ENCODE assay signal across 27 cellular contexts in genomic region chr7:80517177-80517804, GRCh38. TPM values are rescaled to one million over a fixed set of nuclear protein-coding genes. Genes with fewer than 3 reads are reported as not detected.
A peak's percentile ranks its signal among the peaks of the same experiment; 100 is the strongest.
DNase-seq lines count a peak whose midpoint lies in the region; ATAC-seq and TF ChIP-seq lines count a peak whose summit lies in the region.
"Had no signal": no experiment of that assay in that cellular context is flagged by ENCODE, and none has a peak within 500 bp of the region (broad histone marks: within the 10 kb centered on the region; RNA-seq: fewer than 3 reads in every experiment).

No MANE protein-coding gene starts in this region.

- H3K27me3 ChIP-seq in right atrium auricular region, result no peaks in the 10 kb centered on the region
- H3K27me3 ChIP-seq in lung (ENCODE audit: control insufficient read depth, insufficient read depth), result no peaks in the 10 kb centered on the region
- no peaks in the 10 kb centered on the region for H3K27me3 ChIP-seq in upper lobe of right lung
- H3K27me3 ChIP-seq: breast epithelium, hepatocyte had no signal

- no peak overlapping the region for H3K4me3 ChIP-seq in right atrium auricular region
- H3K4me3 ChIP-seq in lung, result no peak overlapping the region
- H3K4me3 ChIP-seq in upper lobe of right lung, result no peak overlapping the region
- H3K4me3 ChIP-seq: breast epithelium, hepatocyte had no signal

- H3K27ac Mint-ChIP-seq in dendritic cell treated with granulocyte-macrophage colony-stimulating factor and Interleukin-4, amounts not matched to agents 40 ng/mL and 50 ng/mL, for 4 days, result peak overlapping the region; percentile 52
- H3K27ac Mint-ChIP-seq in activated CD4-positive, alpha-beta memory T cell treated with anti-CD3 and anti-CD28 coated beads, Interleukin-2, amount 10 ng/mL, durations not matched to agents 7 days and 5 days, result no peak overlapping the region
- H3K27ac Mint-ChIP-seq: activated CD8-positive, alpha-beta T cell treated with anti-CD3 and anti-CD28 coated beads, Interleukin-2, amount 10 ng/mL, durations not matched to agents 7 days and 5 days; activated T-cell treated with anti-CD3 and anti-CD28 coated beads, Interleukin-2, amount 50 U/mL, for 72 hours; CD4-positive, alpha-beta memory T cell; stimulated activated naive B cell treated with anti-CD40 and anti-IgM and Interleukin-4, amounts not matched to agents 10 μg/mL and 1 μg/mL and 100 μg/mL, for 72 hours; T-cell; type B pancreatic cell had no signal

- no peaks in the 10 kb centered on the region for H3K9me3 ChIP-seq in right atrium auricular region
- no peaks in the 10 kb centered on the region for H3K9me3 ChIP-seq in lung (ENCODE audit: control insufficient read depth in 2 of 2, insufficient read depth in 1 of 2, low read length in 1 of 2)
- H3K9me3 ChIP-seq in upper lobe of right lung, result no peaks in the 10 kb centered on the region
- H3K9me3 ChIP-seq: breast epithelium had no signal

- H3K27me3 Mint-ChIP-seq in dendritic cell treated with granulocyte-macrophage colony-stimulating factor and Interleukin-4, amounts not matched to agents 40 ng/mL and 50 ng/mL, for 4 days, result no peaks in the 10 kb centered on the region
- no peaks in the 10 kb centered on the region for H3K27me3 Mint-ChIP-seq in activated CD4-positive, alpha-beta memory T cell treated with anti-CD3 and anti-CD28 coated beads, Interleukin-2, amount 10 ng/mL, durations not matched to agents 7 days and 5 days
- H3K27me3 Mint-ChIP-seq: CD4-positive, alpha-beta memory T cell; stimulated activated naive B cell treated with anti-CD40 and anti-IgM and Interleukin-4, amounts not matched to agents 10 μg/mL and 1 μg/mL and 100 μg/mL, for 72 hours; T-cell; type B pancreatic cell had no signal

- CTCF ChIA-PET in activated CD4-positive, alpha-beta memory T cell treated with anti-CD3 and anti-CD28 coated beads, Interleukin-2, amount 10 ng/mL, durations not matched to agents 7 days and 5 days (lab: Charles Lee), result no interaction called here

- peaks cover 14% of the 10 kb centered on the region for H3K4me1 Mint-ChIP-seq in dendritic cell treated with granulocyte-macrophage colony-stimulating factor and Interleukin-4, amounts not matched to agents 40 ng/mL and 50 ng/mL, for 4 days (ENCODE audit: low read depth)
- no peaks in the 10 kb centered on the region for H3K4me1 Mint-ChIP-seq in activated CD4-positive, alpha-beta memory T cell treated with anti-CD3 and anti-CD28 coated beads, Interleukin-2, amount 10 ng/mL, durations not matched to agents 7 days and 5 days
- H3K4me1 Mint-ChIP-seq: CD4-positive, alpha-beta memory T cell; T-cell had no signal

- H3K9me3 Mint-ChIP-seq in dendritic cell treated with granulocyte-macrophage colony-stimulating factor and Interleukin-4, amounts not matched to agents 40 ng/mL and 50 ng/mL, for 4 days, result no peaks in the 10 kb centered on the region
- no peaks in the 10 kb centered on the region for H3K9me3 Mint-ChIP-seq in activated CD4-positive, alpha-beta memory T cell treated with anti-CD3 and anti-CD28 coated beads, Interleukin-2, amount 10 ng/mL, durations not matched to agents 7 days and 5 days
- H3K9me3 Mint-ChIP-seq: activated T-cell treated with anti-CD3 and anti-CD28 coated beads, Interleukin-2, amount 50 U/mL, for 72 hours; stimulated activated naive B cell treated with anti-CD40 and anti-IgM and Interleukin-4, amounts not matched to agents 10 μg/mL and 1 μg/mL and 100 μg/mL, for 72 hours; T-cell; type B pancreatic cell had no signal

- ATAC-seq in Right ventricle myocardium inferior (peak; percentile 33), lung (ENCODE audit: insufficient read depth, low FRiP score) (peak; percentile 67), upper lobe of right lung (peak; percentile 69), HG03457 (IDR thresholded peaks at IDR 0.05; ENCODE audit: unreplicated experiment) (no peak), HG03159 (IDR thresholded peaks at IDR 0.05; ENCODE audit: unreplicated experiment) (no peak)
- ATAC-seq: activated CD8-positive, alpha-beta T cell treated with anti-CD3 and anti-CD28 coated beads, Interleukin-2, amount 10 ng/mL, durations not matched to agents 7 days and 5 days; activated T-cell treated with anti-CD3 and anti-CD28 coated beads, Interleukin-2, amount 50 U/mL, for 72 hours; stimulated activated naive B cell treated with anti-CD40 and anti-IgM and Interleukin-4, amounts not matched to agents 10 μg/mL and 1 μg/mL and 100 μg/mL, for 72 hours; T-cell had no signal

- H3K36me3 ChIP-seq in right atrium auricular region (no peaks in the 10 kb centered on the region), lung (ENCODE audit: control insufficient read depth in 2 of 2, insufficient read depth in 2 of 2, low read length in 2 of 2) (no peaks in the 10 kb centered on the region), upper lobe of right lung (no peaks in the 10 kb centered on the region)
- H3K36me3 ChIP-seq: breast epithelium had no signal

- peak overlapping the region in 1 of 2 donors; percentile 24 for H3K27ac ChIP-seq in right atrium auricular region
- no peak overlapping the region for H3K27ac ChIP-seq in lung (ENCODE audit: low read depth in 1 of 2, low read length in 1 of 2)
- no peak overlapping the region for H3K27ac ChIP-seq in upper lobe of right lung
- H3K27ac ChIP-seq: breast epithelium, hepatocyte had no signal

- peak overlapping the region; percentile 4 for H3K4me3 Mint-ChIP-seq in dendritic cell treated with granulocyte-macrophage colony-stimulating factor and Interleukin-4, amounts not matched to agents 40 ng/mL and 50 ng/mL, for 4 days
- H3K4me3 Mint-ChIP-seq in activated CD4-positive, alpha-beta memory T cell treated with anti-CD3 and anti-CD28 coated beads, Interleukin-2, amount 10 ng/mL, durations not matched to agents 7 days and 5 days, result no peak overlapping the region
- H3K4me3 Mint-ChIP-seq: activated CD8-positive, alpha-beta T cell treated with anti-CD3 and anti-CD28 coated beads, Interleukin-2, amount 10 ng/mL, durations not matched to agents 7 days and 5 days; activated T-cell treated with anti-CD3 and anti-CD28 coated beads, Interleukin-2, amount 50 U/mL, for 72 hours; CD4-positive, alpha-beta memory T cell; stimulated activated naive B cell treated with anti-CD40 and anti-IgM and Interleukin-4, amounts not matched to agents 10 μg/mL and 1 μg/mL and 100 μg/mL, for 72 hours; T-cell; type B pancreatic cell had no signal

- DNase-seq in Right ventricle myocardium inferior (ENCODE audit: missing footprints) (no peak), right atrium auricular region (ENCODE audit: low spot score) (no peak), lung (ENCODE audit: low spot score) (no peak), upper lobe of right lung (no peak)
- no peak for DNase-seq in activated CD4-positive, alpha-beta memory T cell treated with anti-CD3 and anti-CD28 coated beads, Interleukin-2, amount 10 ng/mL, durations not matched to agents 7 days and 5 days
- DNase-seq: activated CD8-positive, alpha-beta T cell treated with anti-CD3 and anti-CD28 coated beads, Interleukin-2, amount 10 ng/mL, durations not matched to agents 7 days and 5 days; activated T-cell treated with anti-CD3 and anti-CD28 coated beads, Interleukin-2, amount 50 U/mL, for 72 hours; CD4-positive, alpha-beta memory T cell; H7; kidney; NCI-H187; stimulated activated CD4-positive, alpha-beta T cell treated with anti-CD3 and anti-CD28 coated beads, Interleukin-12 subunit alpha, Interleukin-12 subunit beta, amount 100 ng/mL, for 4 hours; stimulated activated naive B cell treated with anti-CD40 and anti-IgM and Interleukin-4, amounts not matched to agents 10 μg/mL and 1 μg/mL and 100 μg/mL, for 72 hours; T-cell had no signal

- no peaks in the 10 kb centered on the region for H3K36me3 Mint-ChIP-seq in dendritic cell treated with granulocyte-macrophage colony-stimulating factor and Interleukin-4, amounts not matched to agents 40 ng/mL and 50 ng/mL, for 4 days (ENCODE audit: low read depth)
- H3K36me3 Mint-ChIP-seq in activated CD4-positive, alpha-beta memory T cell treated with anti-CD3 and anti-CD28 coated beads, Interleukin-2, amount 10 ng/mL, durations not matched to agents 7 days and 5 days (ENCODE audit: low read depth), result no peaks in the 10 kb centered on the region
- H3K36me3 Mint-ChIP-seq: CD4-positive, alpha-beta memory T cell; stimulated activated naive B cell treated with anti-CD40 and anti-IgM and Interleukin-4, amounts not matched to agents 10 μg/mL and 1 μg/mL and 100 μg/mL, for 72 hours; T-cell; type B pancreatic cell had no signal

- peak in 1 of 2 donors; percentile 48 for TF ChIP-seq CTCF in right atrium auricular region (IDR thresholded peaks at IDR 0.05)
- TF ChIP-seq CTCF in lung (IDR thresholded peaks at IDR 0.05; ENCODE audit: control extremely low read depth, extremely low read depth), result no peak
- no peak for TF ChIP-seq CTCF in upper lobe of right lung (IDR thresholded peaks at IDR 0.05)

- POLR2A ChIA-PET in activated CD4-positive, alpha-beta memory T cell treated with anti-CD3 and anti-CD28 coated beads, Interleukin-2, amount 10 ng/mL, durations not matched to agents 7 days and 5 days (lab: Charles Lee), result no interaction called here

- intact Hi-C loops in Right ventricle myocardium inferior (cut with DNase I), result loop anchor here (5.0 kb wide), 1 partner anchor 140 kb away; no protein-coding TSS in a partner anchor
- intact Hi-C loops in dendritic cell treated with granulocyte-macrophage colony-stimulating factor and Interleukin-4, amounts not matched to agents 40 ng/mL and 50 ng/mL, for 4 days (cut with micrococcal nuclease), result loop anchor here (10.0 kb wide), 1 partner anchor 128 kb away; no protein-coding TSS in a partner anchor
- intact Hi-C loops in upper lobe of right lung (cut with DNase I), result no loop called here

- peaks cover 0 to 6% of the 10 kb centered on the region in 2 donors for H3K4me1 ChIP-seq in right atrium auricular region
- H3K4me1 ChIP-seq in lung (ENCODE audit: control insufficient read depth in 2 of 2, insufficient read depth in 2 of 2, low read length in 2 of 2), result no peaks in the 10 kb centered on the region
- peaks cover 4% of the 10 kb centered on the region for H3K4me1 ChIP-seq in upper lobe of right lung
- H3K4me1 ChIP-seq: breast epithelium had no signal

- WGBS in lung, 2 donors, result 55 to 80% methylated on average over 4 of the region's 4 CpGs

RNA-seq across cellular contexts. Expression of gene GNAT3, which starts 5.4 kb away (rescaled TPM):
- total RNA-seq in Right ventricle myocardium inferior (not detected), right atrium auricular region (not detected), lung (not detected), upper lobe of right lung (not detected)
- not detected for polyA plus RNA-seq in lung
- total RNA-seq in activated CD4-positive, alpha-beta memory T cell treated with anti-CD3 and anti-CD28 coated beads, Interleukin-2, amount 10 ng/mL, durations not matched to agents 7 days and 5 days, result not detected
- total RNA-seq: A172; activated CD8-positive, alpha-beta T cell treated with anti-CD3 and anti-CD28 coated beads, Interleukin-2, amount 10 ng/mL, durations not matched to agents 7 days and 5 days; activated T-cell treated with anti-CD3 and anti-CD28 coated beads, Interleukin-2, amount 50 U/mL, for 72 hours; breast epithelium; CD4-positive, alpha-beta memory T cell; Daoy; H7; hepatocyte; HT-29; kidney; LHCN-M2; NCI-H460; osteocyte; RPMI7951; T-cell had no signal
- polyA plus RNA-seq: CD4-positive, alpha-beta memory T cell; hepatocyte had no signal

Comparison
In these comparisons a context has a peak if more than half of its experiments do, and no peak if none do; other contexts are left out.
1. ATAC-seq: peak in Right ventricle myocardium inferior (single experiment), lung (single experiment) and upper lobe of right lung (single experiment); none in HG03457 (single experiment) and HG03159 (single experiment).